Comparison of ENCODE assay signal across 15 cellular contexts in the genomic region with DNA sequence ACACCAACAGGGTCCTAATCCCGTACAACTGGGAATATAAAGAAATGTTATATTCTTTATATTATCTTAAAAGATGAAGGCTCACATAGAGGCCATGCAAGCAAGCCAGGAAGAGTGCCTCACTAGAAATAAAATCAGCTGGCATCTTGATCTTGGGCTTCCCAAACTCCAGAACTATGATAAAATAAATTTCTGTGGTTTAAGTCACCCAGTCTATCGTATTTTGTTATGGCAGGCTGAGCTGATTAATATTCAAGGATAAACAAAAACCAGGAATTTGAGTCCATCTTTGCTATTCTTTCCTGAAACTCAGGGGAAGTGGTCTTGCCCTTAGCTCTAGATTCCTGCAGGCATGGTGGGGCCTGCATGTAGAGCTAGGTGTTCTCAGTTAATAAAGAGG.
"Had no signal": no experiment of that assay in that cellular context is flagged by ENCODE, and none has a peak within 500 bp of the region (broad histone marks: within the 10 kb centered on the region; RNA-seq: fewer than 3 reads in every experiment).

No MANE protein-coding gene starts in this region.

- DNase-seq: effector memory CD8-positive, alpha-beta T cell; heart left ventricle; hippocampal formation; kidney glomerular epithelial cell; natural killer cell; posterior cingulate gyrus; spleen; stimulated activated CD4-positive, alpha-beta T cell treated with anti-CD3 and anti-CD28 coated beads, Interleukin-15, amount 100 ng/mL, for 24 hours; stimulated activated CD4-positive, alpha-beta T cell treated with anti-CD3 and anti-CD28 coated beads, Interleukin-1b, Interleukin-23, amount 100 ng/mL, for 48 hours; stimulated activated CD4-positive, alpha-beta T cell treated with anti-CD3 and anti-CD28 coated beads, Interleukin-4, amount 100 ng/mL, for 24 hours; tibial artery; upper lobe of left lung had no signal

- H3K27ac ChIP-seq: epithelial cell of prostate, esophagus muscularis mucosa, heart left ventricle, spleen, tibial artery, upper lobe of left lung, vagina had no signal

- H3K27me3 ChIP-seq: esophagus muscularis mucosa, heart left ventricle, spleen, tibial artery, upper lobe of left lung, vagina had no signal

- H3K9me3 ChIP-seq: esophagus muscularis mucosa, heart left ventricle, spleen, tibial artery, upper lobe of left lung, vagina had no signal

- H3K4me3 ChIP-seq: esophagus muscularis mucosa, heart left ventricle, spleen, tibial artery, upper lobe of left lung, vagina had no signal

- H3K4me1 ChIP-seq: spleen, vagina had no signal
